In genomic region chr1:3504823-3505155, GRCh38 we compare ENCODE assay signal across 16 cellular contexts. TPM values are rescaled to one million over a fixed set of nuclear protein-coding genes. Genes with fewer than 3 reads are reported as not detected.
A peak's percentile ranks its signal among the peaks of the same experiment; 100 is the strongest.
DNase-seq lines count a peak whose midpoint lies in the region; ATAC-seq and TF ChIP-seq lines count a peak whose summit lies in the region.
"Had no signal": no experiment of that assay in that cellular context is flagged by ENCODE, and none has a peak within 500 bp of the region (broad histone marks: within the 10 kb centered on the region; RNA-seq: fewer than 3 reads in every experiment).

No MANE protein-coding gene starts in this region.

- peak; percentile 23 for DNase-seq in G401 (ENCODE audit: low spot score)
- DNase-seq in Panc1 (ENCODE audit: low read depth, low spot score): no peak
- no peak for DNase-seq in spleen
- no peak for DNase-seq in GOT3 (lab: John Stamatoyannopoulos, UW)
- DNase-seq in erythroblast (lab: John Stamatoyannopoulos, UW): no peak
- DNase-seq in ecto neural progenitor cell (ENCODE audit: low spot score): no peak
- DNase-seq: activated CD4-positive, alpha-beta T cell treated with anti-CD3 and anti-CD28 coated beads, Interleukin-2, amount 50 U/mL, for 4 hours; effector CD4-positive, alpha-beta T cell; immature natural killer cell; SJCRH30 had no signal

- H3K27me3 ChIP-seq in Panc1 (ENCODE audit: control insufficient read depth, insufficient read depth, low read length): no peaks in the 10 kb centered on the region
- no peaks in the 10 kb centered on the region for H3K27me3 ChIP-seq in gastroesophageal sphincter
- no peaks in the 10 kb centered on the region for H3K27me3 ChIP-seq in spleen (replicated peaks in 1 of 7)
- H3K27me3 ChIP-seq: pancreas, tibial nerve had no signal

- H3K4me1 ChIP-seq in Panc1 (ENCODE audit: control insufficient read depth, insufficient read depth, low read length) (peaks cover 25% of the 10 kb centered on the region), gastroesophageal sphincter (peaks cover 0 to 11% (median 0%) of the 10 kb centered on the region in 3 donors), spleen (peaks cover 0 to 29% (median 6%) of the 10 kb centered on the region in 6 donors)
- H3K4me1 ChIP-seq: pancreas, SJCRH30 had no signal

- no peak overlapping the region for H3K27ac ChIP-seq in Panc1 (ENCODE audit: low read length)
- peak overlapping the region in 3 of 4 donors; percentile 13 to 63 (median 47) for H3K27ac ChIP-seq in gastroesophageal sphincter
- H3K27ac ChIP-seq in spleen: peak overlapping the region in 5 of 8 donors; percentile 22 to 64 (median 47)
- H3K27ac ChIP-seq: C4-2B, pancreas, SJCRH30 had no signal

- H3K9me3 ChIP-seq in Panc1 (ENCODE audit: control insufficient read depth, insufficient read depth, low read depth, low read length) (no peaks in the 10 kb centered on the region), gastroesophageal sphincter (no peaks in the 10 kb centered on the region), spleen (no peaks in the 10 kb centered on the region)
- H3K9me3 ChIP-seq: pancreas, SJCRH30, tibial nerve had no signal

- WGBS in gastroesophageal sphincter (ENCODE audit: low coverage in 1 of 2), 2 donors: no CpG with 5 or more reads among the region's 7 CpGs
- WGBS in spleen, 5 donors: 73 to 92% (median 84%) methylated on average over 3 to 7 of the region's 7 CpGs

- H3K36me3 ChIP-seq in Panc1 (ENCODE audit: control insufficient read depth, insufficient read depth, low read length) (no peaks in the 10 kb centered on the region), gastroesophageal sphincter (peaks cover 0 to 13% of the 10 kb centered on the region in 2 donors), spleen (peaks cover 0 to 52% (median 2%) of the 10 kb centered on the region in 6 donors)
- H3K36me3 ChIP-seq: pancreas, SJCRH30 had no signal

- H3K4me3 ChIP-seq in Panc1 (ENCODE audit: low read depth in 2 of 2, low read length in 2 of 2) (no peak overlapping the region), gastroesophageal sphincter (no peak overlapping the region), spleen (no peak overlapping the region)
- H3K4me3 ChIP-seq: pancreas, SJCRH30, tibial nerve had no signal

- no peak for TF ChIP-seq POLR2A in gastroesophageal sphincter (IDR thresholded peaks at IDR 0.05)
- no peak for TF ChIP-seq POLR2A in spleen (IDR thresholded peaks at IDR 0.05)
- no peak for TF ChIP-seq POLR2A in erythroblast (IDR thresholded peaks at IDR 0.05; ENCODE audit: low read length)

- POLR2A ChIA-PET in Panc1 (lab: Charles Lee): no interaction called here

- CTCF ChIA-PET in Panc1 (lab: Charles Lee): interaction anchor here (1.1 kb wide), 1 partner anchor 14 kb away, joined by 3 read pairs; no protein-coding TSS in a partner anchor

- TF ChIP-seq EP300 in gastroesophageal sphincter (IDR thresholded peaks at IDR 0.05): no peak

- intact Hi-C loops in Panc1 (cut with micrococcal nuclease; ENCODE audit: unreplicated experiment) (no loop called here), spleen (cut with DNase I; ENCODE audit: low total_unique reads) (no loop called here)

- ATAC-seq in Panc1 (peak; percentile 20), gastroesophageal sphincter (no peak), HG02798 (IDR thresholded peaks at IDR 0.05; ENCODE audit: poor library complexity, unreplicated experiment) (no peak)

- in situ Hi-C loops in G401 (cut with HindIII; ENCODE audit: low sequenced_read_pairs) (no loop called here), Panc1 (cut with HindIII; ENCODE audit: low pct_unique_long_range_greater_than_20kb, low sequenced_read_pairs) (no loop called here)

- BruUV-seq in Panc1 (replicated peaks; lab: Mats Ljungman, UMichigan): no TSS peak

- TF ChIP-seq CTCF in Panc1 (IDR thresholded peaks at IDR 0.05) (no peak), gastroesophageal sphincter (IDR thresholded peaks at IDR 0.05) (no peak), spleen (IDR thresholded peaks at IDR 0.05 in 8 of 11, conservative IDR thresholded peaks at IDR 0.05 in 3 of 11) (no peak)

RNA-seq across cellular contexts. Expression of gene ARHGEF16, which starts 50.3 kb away (rescaled TPM):
- 16.0 and 20.2 TPM in 2 replicates for total RNA-seq in G401 (2014; rRNA removed; shearing (Covaris generic))
- 10.1 TPM for total RNA-seq in Panc1 (2021; ENCODE audit: unreplicated experiment)
- polyA plus RNA-seq in Panc1 (2012; ENCODE audit: insufficient read length): 7.8 TPM
- total RNA-seq in gastroesophageal sphincter: 1 to 10 TPM in 1 of 4 donors, under 1 TPM in 3; 0.54 to 2.3 (median 0.87) TPM
- total RNA-seq in spleen: 1 to 10 TPM in 4 of 7 donors, under 1 TPM in 3; 0.23 to 1.6 (median 1.1) TPM
- 1 to 10 TPM in 1 of 3 donors, under 1 TPM in 2; 0.29 to 1.5 (median 0.43) TPM for polyA plus RNA-seq in spleen
- total RNA-seq: frontal cortex had no signal
- polyA plus RNA-seq: immature natural killer cell had no signal
